15 cellular contexts compared by ENCODE assay signal in the genomic region with DNA sequence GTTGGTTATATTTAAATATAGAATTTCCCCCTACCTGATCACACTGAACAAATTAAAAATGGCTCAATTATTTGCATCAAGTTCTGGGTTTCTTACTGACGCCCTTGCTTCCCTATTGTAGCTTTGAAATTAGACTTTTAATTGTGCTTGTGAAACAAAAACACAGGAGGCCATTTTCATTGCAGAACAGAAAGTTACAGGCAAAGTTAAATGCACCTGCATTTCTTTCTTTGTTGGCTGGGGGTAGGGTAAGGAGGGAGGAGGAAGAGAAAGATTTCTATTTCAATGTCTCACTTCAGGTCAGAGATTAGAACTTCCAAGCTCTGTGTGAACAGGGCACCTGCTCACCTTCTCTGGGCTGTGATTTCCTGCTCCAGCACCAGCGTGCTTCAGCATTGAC.
DNase-seq lines count a peak whose midpoint lies in the region; ATAC-seq, FAIRE-seq and TF ChIP-seq lines count a peak whose summit lies in the region.
"Had no signal": no experiment of that assay in that cellular context is flagged by ENCODE, and none has a peak within 500 bp of the region (broad histone marks: within the 10 kb centered on the region; RNA-seq: fewer than 3 reads in every experiment).

No MANE protein-coding gene starts in this region.

- peak overlapping the region; percentile 84 for H3K4me2 ChIP-seq in GM12878 (ENCODE audit: control insufficient read depth, insufficient read depth)

- SMC1A ChIA-PET in GM12878 (lab: Charles Lee; ENCODE audit: uncharacterized antibody, unreplicated experiment), result interaction anchor here (0.6 to 3.0 kb wide), 11 partner anchors 8 to 163 kb away, joined by 3 to 11 read pairs (median 4); no protein-coding TSS in a partner anchor

- no peaks in the 10 kb centered on the region for H3K27me3 ChIP-seq in GM12878 (replicated peaks in 1 of 2; ENCODE audit: control insufficient read depth in 2 of 2, insufficient read depth in 2 of 2, low read length in 1 of 2)

- no peaks in the 10 kb centered on the region for H3K36me3 ChIP-seq in GM12878 (ENCODE audit: control insufficient read depth in 2 of 2, insufficient read depth in 2 of 2, low read length in 1 of 2)

- TF ChIP-seq EP300 in GM12878 (IDR thresholded peaks at IDR 0.05; ENCODE audit: borderline replicate concordance in 1 of 2, control insufficient read depth in 1 of 2, low read depth in 2 of 2, low read length in 2 of 2), result 0 out of 4 replicates have a peak, but pooled peaks of 1 of the 2 experiments have one; percentile 21

- intact Hi-C loops in GM12878 (cut with micrococcal nuclease; ENCODE audit: unreplicated experiment), result loop anchor here (5.0 kb wide), 1 partner anchor 193 kb away; no protein-coding TSS in a partner anchor
- intact Hi-C loops in left cardiac atrium (cut with DNase I), result no loop called here

- TF ChIP-seq POLR2A in GM12878 (IDR thresholded peaks at IDR 0.05; ENCODE audit: low read depth, low read length), result no peak

- no peak for TF ChIP-seq RAD21 in GM12878 (IDR thresholded peaks at IDR 0.05; ENCODE audit: insufficient read depth, low read depth, low read length)

- peak overlapping the region; percentile 99 for H3K27ac ChIP-seq in GM12878 (ENCODE audit: control insufficient read depth, insufficient read depth)

- H3K9me3 ChIP-seq in GM12878 (replicated peaks; ENCODE audit: control insufficient read depth, insufficient read depth, low read length), result no peaks in the 10 kb centered on the region; the same call in none of the 3 replicates

- CTCF ChIA-PET in GM12878 (lab: Yijun Ruan, JAX), result interaction anchor here (1.2 to 1.8 kb wide), 6 partner anchors 12 to 103 kb away, joined by 3 to 6 read pairs (median 5); no protein-coding TSS in a partner anchor

- peak overlapping the region; percentile 88 for H2AFZ ChIP-seq in GM12878 (ENCODE audit: control insufficient read depth, low read depth, low read length)

- no TSS peak for BruUV-seq in GM12878 (replicated peaks; lab: Mats Ljungman, UMichigan)

- ATAC-seq in GM19468 (IDR thresholded peaks at IDR 0.05; ENCODE audit: extremely low read depth, unreplicated experiment) (peak; percentile 35), HG03060 (IDR thresholded peaks at IDR 0.05; ENCODE audit: low read depth, unreplicated experiment) (peak; percentile 29), GM12878 (peak; percentile 52), left cardiac atrium (no peak)
- ATAC-seq: left lobe of liver, sciatic nerve had no signal

- peak; percentile 47 for FAIRE-seq in GM12878 (lab: Jason Lieb, UNC)

- RAD21 ChIA-PET in GM12878 (lab: Charles Lee; ENCODE audit: unreplicated experiment), result interaction anchor here (0.7 to 3.3 kb wide), 4 partner anchors 12 to 196 kb away, joined by 3 to 11 read pairs (median 6); no protein-coding TSS in a partner anchor

- 0% methylated on average over 2 of the region's 2 CpGs for WGBS in GM12878 (ENCODE audit: insufficient coverage, insufficient replicate concordance, low lambda C conversion rate, missing lambda C conversion rate)

- H3K4me1 ChIP-seq in GM12878 (ENCODE audit: control insufficient read depth, insufficient read depth, low read length), result peaks cover 79% of the 10 kb centered on the region

- H3K79me2 ChIP-seq in GM12878 (ENCODE audit: control insufficient read depth, insufficient read depth, low read length), result peaks cover 1% of the 10 kb centered on the region; the same call in 1 of the 2 replicates

- H3K4me3 ChIP-seq in GM12878, result no peak overlapping the region

- TF ChIP-seq CTCF in GM13977 (IDR thresholded peaks at IDR 0.05; ENCODE audit: extremely low read depth, insufficient read depth, missing control alignments) (no peak), GM12878 (IDR thresholded peaks at IDR 0.05 in 2 of 3, conservative IDR thresholded peaks at IDR 0.05 in 1 of 3; ENCODE audit: control insufficient read depth in 2 of 3, extremely low read depth in 1 of 3, insufficient read depth in 1 of 3, low read depth in 3 of 3, low read length in 3 of 3) (no peak)

- POLR2A ChIA-PET in GM12878 (lab: Charles Lee), result interaction anchor here (0.7 kb wide), 1 partner anchor 39 kb away, joined by 4 read pairs; no protein-coding TSS in a partner anchor

- peak overlapping the region; percentile 90 for H3K9ac ChIP-seq in GM12878 (ENCODE audit: control insufficient read depth, insufficient read depth, low read length)

- DNase-seq in GM13977 (ENCODE audit: low spot score) (peak; percentile 35), GM12878 (ENCODE audit: low read depth, low spot score) (peak; percentile 87), left cardiac atrium (no peak), DMS79 treated with DMSO at 0.1 percent for 48 hours (lab: John Stamatoyannopoulos, UW) (no peak), DMS114 treated with DMSO at 0.1 percent for 48 hours (lab: John Stamatoyannopoulos, UW; ENCODE audit: unreplicated experiment) (no peak), T1000 (lab: John Stamatoyannopoulos, UW) (no peak)
- DNase-seq: activated CD4-positive, alpha-beta T cell treated with anti-CD3 and anti-CD28 coated beads, Interleukin-2, amount 50 U/mL, for 1 hour; AML-193; anterior cingulate cortex; erythroblast; stimulated activated naive CD4-positive, alpha-beta T cell treated with Interleukin-2 at 50 U/mL for 16 hours had no signal

- no peaks in the 10 kb centered on the region for H4K20me1 ChIP-seq in GM12878 (ENCODE audit: control insufficient read depth, insufficient read depth)

- in situ Hi-C loops in GM13977 (cut with MboI; ENCODE audit: low pct_unique_long_range_greater_than_20kb, low sequenced_read_pairs, unreplicated experiment) (no loop called here), GM12878 (cut with MboI) (no loop called here)

TF ChIP-seq in GM12878, 131 proteins besides CTCF, POLR2A, EP300 and RAD21 (continues in another document):
- TF ChIP-seq EZH2 (IDR thresholded peaks at IDR 0.05; ENCODE audit: borderline replicate concordance, control insufficient read depth, low read depth, low read length), result no peak
- peak; percentile 31; the same call in 1 of the 2 replicates for TF ChIP-seq MAX (IDR thresholded peaks at IDR 0.05; ENCODE audit: low read depth, low read length)
- no peak for TF ChIP-seq HDAC6 (IDR thresholded peaks at IDR 0.05; ENCODE audit: unreplicated experiment)
- no peak for TF ChIP-seq IRF5 (IDR thresholded peaks at IDR 0.05; ENCODE audit: borderline replicate concordance)
- TF ChIP-seq EED (IDR thresholded peaks at IDR 0.05; ENCODE audit: low read depth), result no peak
- no peak for TF ChIP-seq PAX8 (IDR thresholded peaks at IDR 0.05)
- TF ChIP-seq BRCA1 (IDR thresholded peaks at IDR 0.05; ENCODE audit: low read depth, low read length), result no peak
- TF ChIP-seq, protein P1, sequence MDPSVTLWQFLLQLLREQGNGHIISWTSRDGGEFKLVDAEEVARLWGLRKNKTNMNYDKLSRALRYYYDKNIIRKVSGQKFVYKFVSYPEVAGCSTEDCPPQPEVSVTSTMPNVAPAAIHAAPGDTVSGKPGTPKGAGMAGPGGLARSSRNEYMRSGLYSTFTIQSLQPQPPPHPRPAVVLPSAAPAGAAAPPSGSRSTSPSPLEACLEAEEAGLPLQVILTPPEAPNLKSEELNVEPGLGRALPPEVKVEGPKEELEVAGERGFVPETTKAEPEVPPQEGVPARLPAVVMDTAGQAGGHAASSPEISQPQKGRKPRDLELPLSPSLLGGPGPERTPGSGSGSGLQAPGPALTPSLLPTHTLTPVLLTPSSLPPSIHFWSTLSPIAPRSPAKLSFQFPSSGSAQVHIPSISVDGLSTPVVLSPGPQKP (IDR thresholded peaks at IDR 0.05; ENCODE audit: low read depth, low read length), result no peak; the same call in 1 of the 2 replicates
- TF ChIP-seq JUND (IDR thresholded peaks at IDR 0.05; ENCODE audit: low read depth, low read length), result no peak
- TF ChIP-seq NFIC (IDR thresholded peaks at IDR 0.05; ENCODE audit: low read depth, low read length), result peak; percentile 67; the same call in 1 of the 2 replicates
- TF ChIP-seq SIX5 (IDR thresholded peaks at IDR 0.05; ENCODE audit: low read depth, low read length, severe bottlenecking), result no peak
- TF ChIP-seq TCF12 (IDR thresholded peaks at IDR 0.05; ENCODE audit: low read depth, low read length), result no peak
- peak; percentile 63; the same call in 1 of the 2 replicates for TF ChIP-seq YY1 (IDR thresholded peaks at IDR 0.05; ENCODE audit: low read depth, low read length)
- peak in 1 of 2 experiments; percentile 39; a peak in 1 of 4 replicates for TF ChIP-seq BHLHE40 (IDR thresholded peaks at IDR 0.05; ENCODE audit: borderline replicate concordance in 1 of 2, low read depth in 2 of 2, low read length in 1 of 2)
- 0 out of 2 replicates have a peak, but pooled peaks have one; percentile 33 for TF ChIP-seq SMARCA5 (IDR thresholded peaks at IDR 0.05)
- TF ChIP-seq PBX3 (IDR thresholded peaks at IDR 0.05; ENCODE audit: insufficient replicate concordance, low read depth, low read length), result no peak

Comparison
In these comparisons a context has a peak if more than half of its experiments do, and no peak if none do; other contexts are left out.
1. DNase-seq: peak in GM13977 (single experiment) and GM12878 (single experiment); none in left cardiac atrium (single experiment), DMS79 treated with DMSO at 0.1 percent for 48 hours (single experiment), DMS114 treated with DMSO at 0.1 percent for 48 hours (single experiment) and T1000 (single experiment).
2. ATAC-seq: peak in GM19468 (single experiment), HG03060 (single experiment) and GM12878 (single experiment); none in left cardiac atrium (0 of 2).